ENCODE assay signal across 17 cellular contexts in the genomic region with DNA sequence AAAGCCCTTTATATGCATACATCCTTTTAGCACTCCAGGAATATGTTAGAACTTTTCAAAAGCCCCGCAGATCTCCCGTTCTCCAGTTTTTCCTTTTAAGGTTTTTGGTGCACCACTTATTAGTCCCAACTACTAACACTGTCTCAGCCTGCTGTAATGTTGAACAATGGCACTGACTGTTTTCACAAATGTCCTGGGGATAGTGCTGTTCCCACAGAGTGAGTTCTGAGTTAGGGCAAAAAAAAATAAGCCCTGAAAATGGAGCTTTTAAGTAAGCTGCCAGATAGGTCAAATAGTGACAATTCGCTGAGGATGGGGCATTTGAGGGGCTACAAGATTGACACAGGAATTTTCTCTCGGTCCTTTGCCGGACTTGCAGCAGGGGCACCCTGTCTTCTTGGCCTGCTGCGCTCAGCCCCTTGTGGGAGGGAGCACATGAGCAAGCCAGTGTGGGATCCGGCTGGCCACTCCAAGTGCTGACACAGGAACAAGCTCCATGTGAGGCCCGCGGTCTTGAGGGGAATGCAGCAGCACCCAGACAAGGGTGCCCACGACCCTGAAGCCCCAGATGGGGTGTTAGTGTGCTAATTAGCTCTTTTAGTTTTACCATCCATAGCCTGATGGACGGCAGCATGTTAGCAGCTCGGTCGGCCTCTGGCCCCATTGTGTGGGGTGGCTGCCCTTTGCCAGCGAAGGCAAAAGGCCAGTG.
A peak's percentile ranks its signal among the peaks of the same experiment; 100 is the strongest.
DNase-seq lines count a peak whose midpoint lies in the region; ATAC-seq and TF ChIP-seq lines count a peak whose summit lies in the region.
"Had no signal": no experiment of that assay in that cellular context is flagged by ENCODE, and none has a peak within 500 bp of the region (broad histone marks: within the 10 kb centered on the region; RNA-seq: fewer than 3 reads in every experiment).

No MANE protein-coding gene starts in this region.

- no peak overlapping the region; the same call in 2 of the 3 replicates for H3K4me3 Mint-ChIP-seq in GM23338
- H3K4me3 Mint-ChIP-seq: activated CD4-positive, alpha-beta memory T cell treated with anti-CD3 and anti-CD28 coated beads for 36 hours; IgD-negative memory B cell had no signal

- no peaks in the 10 kb centered on the region for H4K20me1 ChIP-seq in GM23338 (replicated peaks; ENCODE audit: insufficient read depth)

- no peak for TF ChIP-seq CTCF in GM23338 (conservative IDR thresholded peaks at IDR 0.05; ENCODE audit: low read depth in 2 of 2)

- H3K4me2 ChIP-seq in GM23338 = peak overlapping the region; percentile 57

- H3K9me2 ChIP-seq in GM23338 (ENCODE audit: insufficient read depth) = no peaks in the 10 kb centered on the region

- ATAC-seq in GM23338 (peak; percentile 61), GM19467 (IDR thresholded peaks at IDR 0.05; ENCODE audit: unreplicated experiment) (no peak), SK-N-SH treated with all-trans-retinoic acid at 6 μM for 48 hours (no peak)

- H3K36me3 ChIP-seq in GM23338 (ENCODE audit: insufficient read depth) (peaks cover 10% of the 10 kb centered on the region; the same call in 1 of the 2 replicates), iPS-20b (ENCODE audit: insufficient read depth, low read depth, low read length) (peaks cover 7% of the 10 kb centered on the region; the same call in 1 of the 2 replicates)
- H3K36me3 ChIP-seq: colonic mucosa had no signal

- intact Hi-C loops in posterior vena cava (cut with DNase I) = no loop called here

- H3K27me3 ChIP-seq in GM23338 (ENCODE audit: insufficient read depth) (no peaks in the 10 kb centered on the region), iPS-20b (ENCODE audit: insufficient read depth, low read length) (no peaks in the 10 kb centered on the region)
- H3K27me3 ChIP-seq: colonic mucosa, esophagus squamous epithelium, SJSA1 had no signal

- H3K27ac Mint-ChIP-seq in GM23338 = peak overlapping the region; percentile 81; the same call in 1 of the 2 replicates
- H3K27ac Mint-ChIP-seq: activated CD4-positive, alpha-beta memory T cell treated with anti-CD3 and anti-CD28 coated beads for 36 hours; IgD-negative memory B cell had no signal

- H3K4me1 Mint-ChIP-seq in GM23338 = peaks cover 68% of the 10 kb centered on the region

- no peak overlapping the region for H2AFZ ChIP-seq in GM23338
- H2AFZ ChIP-seq: parathyroid adenoma had no signal

- no peaks in the 10 kb centered on the region for H3F3A ChIP-seq in GM23338 (replicated peaks; ENCODE audit: low read depth)

- peak overlapping the region; percentile 95 for H3K27ac ChIP-seq in GM23338 (ENCODE audit: low read depth)
- H3K27ac ChIP-seq in iPS-20b (ENCODE audit: low read length) = peak overlapping the region; percentile 89
- H3K27ac ChIP-seq: colonic mucosa, esophagus squamous epithelium, parathyroid adenoma, SJSA1 had no signal

- H3K36me3 Mint-ChIP-seq in GM23338 (ENCODE audit: low read depth) = peaks cover 30% of the 10 kb centered on the region

- DNase-seq in GM23338 (ENCODE audit: low spot score) = peak; percentile 25
- peak; percentile 65 for DNase-seq in ecto neural progenitor cell (ENCODE audit: low spot score)
- peak; percentile 78 for DNase-seq in posterior vena cava (ENCODE audit: low spot score)
- no peak for DNase-seq in NCI-H774 (lab: John Stamatoyannopoulos, UW)
- DNase-seq in NK-92 (lab: John Stamatoyannopoulos, UW; ENCODE audit: unreplicated experiment) = no peak
- DNase-seq: ACHN; activated CD4-positive, alpha-beta memory T cell treated with anti-CD3 and anti-CD28 coated beads for 36 hours; colonic mucosa; esophagus squamous epithelium; mesenchymal stem cell; MV-4-11 had no signal

- no peak overlapping the region; the same call in 1 of the 2 replicates for H3K4me3 ChIP-seq in GM23338
- peak overlapping the region; percentile 39; the same call in 1 of the 2 replicates for H3K4me3 ChIP-seq in iPS-20b (ENCODE audit: low read length)
- H3K4me3 ChIP-seq: colonic mucosa, esophagus squamous epithelium, SJSA1 had no signal

- no peaks in the 10 kb centered on the region for H3K79me2 ChIP-seq in GM23338 (replicated peaks; ENCODE audit: insufficient read depth)
- H3K79me2 ChIP-seq: parathyroid adenoma had no signal

- peaks cover 2% of the 10 kb centered on the region for H3K27me3 Mint-ChIP-seq in GM23338 (ENCODE audit: insufficient read depth, low read depth, poor library complexity)
- H3K27me3 Mint-ChIP-seq: activated CD4-positive, alpha-beta memory T cell treated with anti-CD3 and anti-CD28 coated beads for 36 hours; IgD-negative memory B cell had no signal

- peaks cover 5% of the 10 kb centered on the region; the same call in 1 of the 2 replicates for H3K9me3 ChIP-seq in iPS-20b (ENCODE audit: insufficient read depth, low read depth, low read length)
- H3K9me3 ChIP-seq: colonic mucosa, esophagus squamous epithelium, SJSA1 had no signal

- peak overlapping the region; percentile 71 for H3K9ac ChIP-seq in iPS-20b (ENCODE audit: low read depth, low read length)
- H3K9ac ChIP-seq: parathyroid adenoma had no signal

- H3K4me1 ChIP-seq in GM23338 (ENCODE audit: insufficient read depth) = peaks cover 64% of the 10 kb centered on the region
- peaks cover 69% of the 10 kb centered on the region for H3K4me1 ChIP-seq in iPS-20b (ENCODE audit: insufficient read depth, low read length)
- H3K4me1 ChIP-seq: colonic mucosa, esophagus squamous epithelium, parathyroid adenoma, SJSA1 had no signal

- H3K9me3 Mint-ChIP-seq in GM23338 = peaks cover 14% of the 10 kb centered on the region

TF ChIP-seq in GM23338, 12 proteins besides CTCF, POLR2A, EP300 and RAD21 (continues in another document):
- no peak for TF ChIP-seq STAT1 (IDR thresholded peaks at IDR 0.05; ENCODE audit: unreplicated experiment)

TF ChIP-seq in SK-N-SH treated with all-trans-retinoic acid at 6 μM for 48 hours, 23 proteins besides CTCF, POLR2A, EP300 and RAD21:
- TF ChIP-seq ZFP3 (CRISPR knock-in tag; IDR thresholded peaks at IDR 0.05) = no peak
- TF ChIP-seq, protein P1, sequence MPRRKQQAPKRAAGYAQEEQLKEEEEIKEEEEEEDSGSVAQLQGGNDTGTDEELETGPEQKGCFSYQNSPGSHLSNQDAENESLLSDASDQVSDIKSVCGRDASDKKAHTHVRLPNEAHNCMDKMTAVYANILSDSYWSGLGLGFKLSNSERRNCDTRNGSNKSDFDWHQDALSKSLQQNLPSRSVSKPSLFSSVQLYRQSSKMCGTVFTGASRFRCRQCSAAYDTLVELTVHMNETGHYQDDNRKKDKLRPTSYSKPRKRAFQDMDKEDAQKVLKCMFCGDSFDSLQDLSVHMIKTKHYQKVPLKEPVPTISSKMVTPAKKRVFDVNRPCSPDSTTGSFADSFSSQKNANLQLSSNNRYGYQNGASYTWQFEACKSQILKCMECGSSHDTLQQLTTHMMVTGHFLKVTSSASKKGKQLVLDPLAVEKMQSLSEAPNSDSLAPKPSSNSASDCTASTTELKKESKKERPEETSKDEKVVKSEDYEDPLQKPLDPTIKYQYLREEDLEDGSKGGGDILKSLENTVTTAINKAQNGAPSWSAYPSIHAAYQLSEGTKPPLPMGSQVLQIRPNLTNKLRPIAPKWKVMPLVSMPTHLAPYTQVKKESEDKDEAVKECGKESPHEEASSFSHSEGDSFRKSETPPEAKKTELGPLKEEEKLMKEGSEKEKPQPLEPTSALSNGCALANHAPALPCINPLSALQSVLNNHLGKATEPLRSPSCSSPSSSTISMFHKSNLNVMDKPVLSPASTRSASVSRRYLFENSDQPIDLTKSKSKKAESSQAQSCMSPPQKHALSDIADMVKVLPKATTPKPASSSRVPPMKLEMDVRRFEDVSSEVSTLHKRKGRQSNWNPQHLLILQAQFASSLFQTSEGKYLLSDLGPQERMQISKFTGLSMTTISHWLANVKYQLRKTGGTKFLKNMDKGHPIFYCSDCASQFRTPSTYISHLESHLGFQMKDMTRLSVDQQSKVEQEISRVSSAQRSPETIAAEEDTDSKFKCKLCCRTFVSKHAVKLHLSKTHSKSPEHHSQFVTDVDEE (CRISPR knock-in tag; IDR thresholded peaks at IDR 0.05) = no peak
- TF ChIP-seq, protein P2, sequence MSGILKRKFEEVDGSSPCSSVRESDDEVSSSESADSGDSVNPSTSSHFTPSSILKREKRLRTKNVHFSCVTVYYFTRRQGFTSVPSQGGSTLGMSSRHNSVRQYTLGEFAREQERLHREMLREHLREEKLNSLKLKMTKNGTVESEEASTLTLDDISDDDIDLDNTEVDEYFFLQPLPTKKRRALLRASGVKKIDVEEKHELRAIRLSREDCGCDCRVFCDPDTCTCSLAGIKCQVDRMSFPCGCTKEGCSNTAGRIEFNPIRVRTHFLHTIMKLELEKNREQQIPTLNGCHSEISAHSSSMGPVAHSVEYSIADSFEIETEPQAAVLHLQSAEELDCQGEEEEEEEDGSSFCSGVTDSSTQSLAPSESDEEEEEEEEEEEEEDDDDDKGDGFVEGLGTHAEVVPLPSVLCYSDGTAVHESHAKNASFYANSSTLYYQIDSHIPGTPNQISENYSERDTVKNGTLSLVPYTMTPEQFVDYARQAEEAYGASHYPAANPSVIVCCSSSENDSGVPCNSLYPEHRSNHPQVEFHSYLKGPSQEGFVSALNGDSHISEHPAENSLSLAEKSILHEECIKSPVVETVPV (CRISPR knock-in tag; IDR thresholded peaks at IDR 0.05) = no peak
TF ChIP-seq in SK-N-SH treated with all-trans-retinoic acid at 6 μM for 48 hours: peak in this region for 0.

Comparison
In these comparisons a context has a peak if more than half of its experiments do, and no peak if none do; other contexts are left out.
1. DNase-seq: peak in GM23338 (single experiment), ecto neural progenitor cell (single experiment) and posterior vena cava (single experiment); none in NCI-H774 (single experiment) and NK-92 (single experiment).